ENCODE assay signal across 15 cellular contexts in the genomic region with DNA sequence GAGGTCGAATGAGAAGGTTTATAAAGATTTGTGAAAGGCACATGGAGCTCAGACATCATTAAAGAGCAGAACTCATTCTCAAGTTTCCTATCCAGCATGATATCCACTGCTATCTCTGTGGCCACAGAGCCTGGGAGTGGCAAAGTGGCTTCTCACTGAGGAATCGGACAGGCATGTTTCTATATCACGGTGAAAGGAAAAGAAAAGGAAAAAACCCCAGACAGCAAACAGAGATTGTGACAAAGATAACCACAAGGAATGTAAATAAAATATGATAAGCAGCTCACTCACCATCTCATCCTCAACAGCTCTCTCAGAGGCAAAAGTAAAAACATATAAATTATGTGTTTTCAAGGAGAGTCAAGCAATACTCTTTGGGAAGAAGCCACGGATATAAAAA. TPM values are rescaled to one million over a fixed set of nuclear protein-coding genes. Genes with fewer than 3 reads are reported as not detected.
DNase-seq lines count a peak whose midpoint lies in the region; ATAC-seq and TF ChIP-seq lines count a peak whose summit lies in the region.
"Had no signal": no experiment of that assay in that cellular context is flagged by ENCODE, and none has a peak within 500 bp of the region (broad histone marks: within the 10 kb centered on the region; RNA-seq: fewer than 3 reads in every experiment).

No MANE protein-coding gene starts in this region.

- H3K27me3 ChIP-seq in mesendoderm (ENCODE audit: insufficient read depth, low read length, poor library complexity) (no peaks in the 10 kb centered on the region), tibial artery (peaks cover 0 to 4% of the 10 kb centered on the region in 2 donors)

- H2BK5ac ChIP-seq in mesendoderm (ENCODE audit: low read length) = no peak overlapping the region

- no peak overlapping the region for H4K5ac ChIP-seq in mesendoderm (ENCODE audit: low read length)

- no peak for ATAC-seq in HG02610 (IDR thresholded peaks at IDR 0.05; ENCODE audit: unreplicated experiment)
- ATAC-seq: stimulated activated naive CD8-positive, alpha-beta T cell treated with anti-CD3 and anti-CD28 coated beads, Interleukin-15, amount 100 ng/mL, for 72 hours had no signal

- H3K79me2 ChIP-seq in mesendoderm (ENCODE audit: control insufficient read depth, insufficient read depth, low read length) = no peaks in the 10 kb centered on the region

- peak overlapping the region in 3 of 5 experiments; percentile 17 to 52 (median 21) for H3K27ac Mint-ChIP-seq in brain
- H3K27ac Mint-ChIP-seq: activated CD4-positive, alpha-beta T cell treated with anti-CD3 and anti-CD28 coated beads, Interleukin-2, amount 10 ng/mL, durations not matched to agents 24 days and 14 days; activated T-helper 2 cell treated with anti-CD3 and anti-CD28 coated beads, Interferon-gamma antibody, Interleukin-2, Interleukin-4, amounts not matched to agents 10 μg/mL and 5 μg/mL and 100 μg/mL, durations not matched to agents 14 hours and 24 hours and 36 hours; stimulated activated naive CD8-positive, alpha-beta T cell treated with anti-CD3 and anti-CD28 coated beads, Interleukin-15, amount 100 ng/mL, for 72 hours had no signal

- 100% methylated on average over 1 of the region's 4 CpGs for WGBS in mesendoderm (ENCODE audit: extremely low coverage, insufficient coverage, low lambda C conversion rate)

- H3K23ac ChIP-seq in mesendoderm (ENCODE audit: low read length) = no peak overlapping the region

- H3K18ac ChIP-seq in mesendoderm (ENCODE audit: low read length) = no peak overlapping the region

- H3K56ac ChIP-seq in mesendoderm (ENCODE audit: low read length) = no peak overlapping the region

- peaks cover 73% of the 10 kb centered on the region for H3K4me1 Mint-ChIP-seq in brain
- H3K4me1 Mint-ChIP-seq: activated CD4-positive, alpha-beta T cell treated with anti-CD3 and anti-CD28 coated beads, Interleukin-2, amount 10 ng/mL, durations not matched to agents 24 days and 14 days; stimulated activated naive CD8-positive, alpha-beta T cell treated with anti-CD3 and anti-CD28 coated beads, Interleukin-15, amount 100 ng/mL, for 72 hours had no signal

- no peaks in the 10 kb centered on the region for H3K9me3 ChIP-seq in tibial artery
- H3K9me3 ChIP-seq: HAP-1 had no signal

- intact Hi-C loops in tibial artery (cut with DNase I; ENCODE audit: low total_unique reads) = no loop called here

- peaks cover 0 to 14% (median 4%) of the 10 kb centered on the region in 5 experiments for H3K9me3 Mint-ChIP-seq in brain
- H3K9me3 Mint-ChIP-seq: activated CD4-positive, alpha-beta T cell treated with anti-CD3 and anti-CD28 coated beads, Interleukin-2, amount 10 ng/mL, durations not matched to agents 24 days and 14 days; activated T-helper 2 cell treated with anti-CD3 and anti-CD28 coated beads, Interferon-gamma antibody, Interleukin-2, Interleukin-4, amounts not matched to agents 10 μg/mL and 5 μg/mL and 100 μg/mL, durations not matched to agents 14 hours and 24 hours and 36 hours; stimulated activated naive CD8-positive, alpha-beta T cell treated with anti-CD3 and anti-CD28 coated beads, Interleukin-15, amount 100 ng/mL, for 72 hours had no signal

- peaks cover 10% of the 10 kb centered on the region for H3K36me3 Mint-ChIP-seq in brain

- H3K27ac ChIP-seq in mesendoderm (ENCODE audit: low read depth, low read length) (no peak overlapping the region), tibial artery (peak overlapping the region in 1 of 2 donors; percentile 74)
- H3K27ac ChIP-seq: cardiac muscle cell had no signal

- no peak overlapping the region for H3K4me2 ChIP-seq in mesendoderm (ENCODE audit: low read length)

- no peaks in the 10 kb centered on the region for H3K79me1 ChIP-seq in mesendoderm (ENCODE audit: low read length)

- DNase-seq in HCEC 1CT (peak; percentile 64), mesendoderm (peak; percentile 34), tibial artery (no peak), activated gamma-delta T cell treated with Interleukin-2 at 50 U/mL for 16 hours (no peak), NCI-H2227 (lab: John Stamatoyannopoulos, UW; ENCODE audit: unreplicated experiment) (no peak)
- DNase-seq in activated naive CD4-positive, alpha-beta T cell treated with Interleukin-2 at 50 U/mL for 16 hours = no peak
- DNase-seq: activated CD4-positive, alpha-beta T cell treated with anti-CD3 and anti-CD28 coated beads, Interleukin-2, amount 10 ng/mL, durations not matched to agents 24 days and 14 days; NCI-H345; stimulated activated naive CD8-positive, alpha-beta T cell treated with anti-CD3 and anti-CD28 coated beads, Interleukin-15, amount 100 ng/mL, for 72 hours had no signal

- no peaks in the 10 kb centered on the region for H3K36me3 ChIP-seq in mesendoderm (ENCODE audit: control insufficient read depth, insufficient read depth, low read length)
- no peaks in the 10 kb centered on the region for H3K36me3 ChIP-seq in tibial artery
- H3K36me3 ChIP-seq: cardiac muscle cell, HAP-1 had no signal

- H2BK15ac ChIP-seq in mesendoderm (replicated peaks; ENCODE audit: low read depth) = no peak overlapping the region

- no peak for TF ChIP-seq CTCF in brain (conservative IDR thresholded peaks at IDR 0.05)
- TF ChIP-seq CTCF in tibial artery (IDR thresholded peaks at IDR 0.05) = no peak

- H4K8ac ChIP-seq in mesendoderm (ENCODE audit: low read depth, low read length) = no peak overlapping the region

- H3K4me1 ChIP-seq in mesendoderm (ENCODE audit: control insufficient read depth, low read depth, low read length) = no peaks in the 10 kb centered on the region
- peaks cover 0 to 35% (median 7%) of the 10 kb centered on the region in 4 donors for H3K4me1 ChIP-seq in tibial artery
- H3K4me1 ChIP-seq: HAP-1 had no signal

- H3K4me3 ChIP-seq in mesendoderm (ENCODE audit: low read length) = no peak overlapping the region
- H3K4me3 ChIP-seq in tibial artery = peak overlapping the region; percentile 62 to 75
- H3K4me3 ChIP-seq: cardiac muscle cell, HAP-1 had no signal

- peak overlapping the region; percentile 27 to 90 (median 78) for H3K4me3 Mint-ChIP-seq in brain
- H3K4me3 Mint-ChIP-seq: activated CD4-positive, alpha-beta T cell treated with anti-CD3 and anti-CD28 coated beads, Interleukin-2, amount 10 ng/mL, durations not matched to agents 24 days and 14 days; stimulated activated naive CD8-positive, alpha-beta T cell treated with anti-CD3 and anti-CD28 coated beads, Interleukin-15, amount 100 ng/mL, for 72 hours had no signal

- peaks cover 3% of the 10 kb centered on the region for H3K27me3 Mint-ChIP-seq in brain

- no peak overlapping the region for H2AK5ac ChIP-seq in mesendoderm (ENCODE audit: low read length)

- H3K9ac ChIP-seq in mesendoderm (ENCODE audit: low read length) = no peak overlapping the region

- H2BK120ac ChIP-seq in mesendoderm (ENCODE audit: low read depth, low read length) = no peak overlapping the region

- no peak overlapping the region for H3K4ac ChIP-seq in mesendoderm (ENCODE audit: low read depth, low read length)

RNA-seq across cellular contexts. Expression of a gene that starts 2.5 kb away (rescaled TPM):
- polyA plus RNA-seq in brain (ENCODE audit: insufficient read depth, low read depth, low replicate concordance) = 57.0 TPM
- 1.9 TPM for polyA plus RNA-seq in mesendoderm (2013, experiment 1 of 2)
- 2.1 TPM for polyA plus RNA-seq in mesendoderm (2013, experiment 2 of 2)
- polyA plus RNA-seq: endothelial cell of umbilical vein had no signal

Comparison
In these comparisons a context has a peak if more than half of its experiments do, and no peak if none do; other contexts are left out.
1. DNase-seq: peak in HCEC 1CT (single experiment) and mesendoderm (single experiment); none in tibial artery (0 of 2), activated gamma-delta T cell treated with Interleukin-2 at 50 U/mL for 16 hours (single experiment), NCI-H2227 (single experiment) and activated naive CD4-positive, alpha-beta T cell treated with Interleukin-2 at 50 U/mL for 16 hours (single experiment).